ENCODE assay signal across 19 cellular contexts in the genomic region with DNA sequence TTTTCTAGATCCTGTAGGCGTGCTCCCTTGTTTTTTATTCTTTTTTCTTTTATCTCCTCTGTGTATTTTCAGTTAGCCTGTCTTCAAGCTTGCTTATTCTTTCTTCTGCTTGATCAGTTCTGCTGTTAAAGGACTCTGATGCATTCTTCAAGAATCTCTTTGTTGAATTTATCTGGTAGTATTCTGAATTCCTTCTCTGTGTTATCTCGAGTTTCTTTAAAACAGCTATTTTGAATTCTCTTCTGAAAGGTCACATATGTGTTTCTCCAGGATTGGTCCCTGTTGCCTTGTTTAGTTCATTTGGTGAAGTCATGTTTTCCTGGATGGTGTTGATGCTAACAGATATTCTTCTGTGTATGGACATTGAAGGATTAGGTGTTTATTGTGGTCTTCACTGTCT. TPM values are rescaled to one million over a fixed set of nuclear protein-coding genes. Genes with fewer than 3 reads are reported as not detected.
DNase-seq lines count a peak whose midpoint lies in the region; ATAC-seq, FAIRE-seq and TF ChIP-seq lines count a peak whose summit lies in the region.
"Had no signal": no experiment of that assay in that cellular context is flagged by ENCODE, and none has a peak within 500 bp of the region (broad histone marks: within the 10 kb centered on the region; RNA-seq: fewer than 3 reads in every experiment).

No MANE protein-coding gene starts in this region.

- ATAC-seq in HepG2 (no peak), GM21723 (IDR thresholded peaks at IDR 0.05; ENCODE audit: unreplicated experiment) (no peak), HG03565 (IDR thresholded peaks at IDR 0.05; ENCODE audit: unreplicated experiment) (no peak)

- H3K9me3 Mint-ChIP-seq in chondrocyte (ENCODE audit: low read depth): peaks cover 22% of the 10 kb centered on the region

- H3K4me1 Mint-ChIP-seq in chondrocyte (ENCODE audit: low read depth): peaks cover 13% of the 10 kb centered on the region

- WGBS in liver: 88% methylated on average over 2 of the region's 2 CpGs
- WGBS in HepG2 (ENCODE audit: low lambda C conversion rate): 91% methylated on average over 2 of the region's 2 CpGs
- 69 to 85% (median 71%) methylated on average over 2 of the region's 2 CpGs for WGBS in stomach, 5 donors

- H3K36me3 ChIP-seq in liver (ENCODE audit: control insufficient read depth in 4 of 4, insufficient read depth in 3 of 4, low read depth in 1 of 4, low read length in 3 of 4): peaks cover 0 to 9% (median 7%) of the 10 kb centered on the region in 4 donors
- H3K36me3 ChIP-seq in HepG2 (replicated peaks in 1 of 2; ENCODE audit: control insufficient read depth in 1 of 2, insufficient read depth in 2 of 2, low read length in 2 of 2): peaks cover 5 to 15% of the 10 kb centered on the region in 2 experiments
- peaks cover 7 to 25% (median 18%) of the 10 kb centered on the region in 4 donors for H3K36me3 ChIP-seq in stomach

- no TSS peak for BruUV-seq in HepG2 (replicated peaks; lab: Mats Ljungman, UMichigan)

- no peak overlapping the region for H3K4me3 Mint-ChIP-seq in chondrocyte (ENCODE audit: unreplicated experiment)
- H3K4me3 Mint-ChIP-seq: CD8-positive, alpha-beta memory T cell; HFFc6 had no signal

- no peak for TF ChIP-seq POLR2A in HepG2 (IDR thresholded peaks at IDR 0.05; ENCODE audit: insufficient read depth in 1 of 2, low read depth in 2 of 2, low read length in 2 of 2)
- no peak for TF ChIP-seq POLR2A in stomach (IDR thresholded peaks at IDR 0.05)

- no peaks in the 10 kb centered on the region for H3K27me3 Mint-ChIP-seq in chondrocyte (ENCODE audit: low read depth)
- H3K27me3 Mint-ChIP-seq: CD8-positive, alpha-beta memory T cell had no signal

- H3K4me2 ChIP-seq in HepG2 (ENCODE audit: low read depth, low read length): no peak overlapping the region
- H3K4me2 ChIP-seq: BLaER1 had no signal

- TF ChIP-seq EP300 in HepG2 (IDR thresholded peaks at IDR 0.05; ENCODE audit: low read depth in 2 of 2, low read length in 2 of 2) (no peak), HepG2 (CRISPR knock-in tag; IDR thresholded peaks at IDR 0.05; ENCODE audit: borderline replicate concordance) (no peak), stomach (IDR thresholded peaks at IDR 0.05) (no peak)

- H2AFZ ChIP-seq in HepG2 (ENCODE audit: low read length): no peak overlapping the region

- H3K27ac Mint-ChIP-seq in chondrocyte (ENCODE audit: unreplicated experiment): peak overlapping the region; percentile 2
- H3K27ac Mint-ChIP-seq: CD8-positive, alpha-beta memory T cell; HFFc6 had no signal

- DNase-seq in HepG2 (ENCODE audit: low spot score) (no peak), chondrocyte (ENCODE audit: low spot score) (no peak), iris pigment epithelial cell (ENCODE audit: low read depth) (peak; percentile 49), stomach (no peak), GM19239 (ENCODE audit: insufficient read length, low spot score) (no peak)
- DNase-seq: 8988T; AML-193; CD8-positive, alpha-beta memory T cell; GOT3; HFFc6; KBM-7 had no signal

- TF ChIP-seq CTCF in liver (IDR thresholded peaks at IDR 0.05; ENCODE audit: low read depth, low read length, missing input control): no peak
- no peak for TF ChIP-seq CTCF in HepG2 (CRISPR knock-in tag; IDR thresholded peaks at IDR 0.05)
- no peak for TF ChIP-seq CTCF in chondrocyte (IDR thresholded peaks at IDR 0.05)
- no peak for TF ChIP-seq CTCF in stomach (IDR thresholded peaks at IDR 0.05)

- H3K4me1 ChIP-seq in liver (ENCODE audit: control insufficient read depth in 4 of 4, insufficient read depth in 4 of 4, low read length in 3 of 4) (peaks cover 7 to 27% (median 19%) of the 10 kb centered on the region in 4 donors), HepG2 (ENCODE audit: insufficient read depth, low read length) (peaks cover 20% of the 10 kb centered on the region), stomach (peaks cover 0 to 25% (median 16%) of the 10 kb centered on the region in 4 donors)
- H3K4me1 ChIP-seq: BLaER1, HAP-1 had no signal

- CTCF ChIA-PET in HepG2 (lab: Yijun Ruan, JAX; ENCODE audit: low intra/inter-chr PET ratio, low total read pairs): no interaction called here

- in situ Hi-C loops in HepG2 (cut with HindIII; ENCODE audit: extremely low pct_ligation_motif_present, low pct_unique_long_range_greater_than_20kb): no loop called here

- no peak for TF ChIP-seq RAD21 in liver (IDR thresholded peaks at IDR 0.05)
- no peak for TF ChIP-seq RAD21 in HepG2 (CRISPR knock-in tag; IDR thresholded peaks at IDR 0.05)

- FAIRE-seq in HepG2 (lab: Jason Lieb, UNC) (no peak), GM19239 (lab: Jason Lieb, UNC) (no peak)
- FAIRE-seq: G401.6, GM12891 had no signal

- peaks cover 16% of the 10 kb centered on the region for H3K36me3 Mint-ChIP-seq in chondrocyte (ENCODE audit: low read depth)

- POLR2A ChIA-PET in HepG2 (lab: Yijun Ruan, JAX): no interaction called here

- H3K79me2 ChIP-seq in HepG2 (ENCODE audit: insufficient read depth, low read length): peaks cover 44% of the 10 kb centered on the region

- H3K9me3 ChIP-seq in liver (ENCODE audit: control insufficient read depth in 4 of 4, low read length in 3 of 4) (no peaks in the 10 kb centered on the region), HepG2 (ENCODE audit: low read length) (peaks cover 6% of the 10 kb centered on the region; the same call in 1 of the 2 replicates), stomach (peaks cover 0 to 8% (median 4%) of the 10 kb centered on the region in 4 donors)

- no peaks in the 10 kb centered on the region for H3K27me3 ChIP-seq in liver (ENCODE audit: control insufficient read depth in 4 of 4, insufficient read depth in 4 of 4, low read length in 3 of 4)
- no peaks in the 10 kb centered on the region for H3K27me3 ChIP-seq in HepG2 (ENCODE audit: control insufficient read depth in 1 of 2, insufficient read depth in 2 of 2, low read length in 2 of 2)
- no peaks in the 10 kb centered on the region for H3K27me3 ChIP-seq in stomach
- H3K27me3 ChIP-seq: BLaER1 had no signal

- intact Hi-C loops in HepG2 (cut with micrococcal nuclease; ENCODE audit: unreplicated experiment): no loop called here
- intact Hi-C loops in stomach (cut with DNase I; ENCODE audit: low total_unique reads): no loop called here

- H3K4me3 ChIP-seq in liver (ENCODE audit: low read depth in 1 of 3, low read length in 3 of 3) (no peak overlapping the region), HepG2 (replicated peaks in 1 of 3; ENCODE audit: insufficient read depth in 1 of 3, low read depth in 2 of 3, low read length in 3 of 3) (no peak overlapping the region), stomach (no peak overlapping the region)
- H3K4me3 ChIP-seq: BLaER1, HAP-1 had no signal

- H3K9ac ChIP-seq in liver (ENCODE audit: low read depth in 1 of 2, low read length in 2 of 2) (no peak overlapping the region), HepG2 (ENCODE audit: insufficient read depth, low read depth, low read length) (no peak overlapping the region)
- H3K9ac ChIP-seq: BLaER1 had no signal

- peak overlapping the region; percentile 61 to 76 for H3K27ac ChIP-seq in liver (ENCODE audit: low read depth in 1 of 2, low read length in 2 of 2)
- H3K27ac ChIP-seq in HepG2 (ENCODE audit: extremely low read length, insufficient read depth, low read length): no peak overlapping the region
- H3K27ac ChIP-seq in stomach: peak overlapping the region in 3 of 5 donors; percentile 6 to 29 (median 26)
- H3K27ac ChIP-seq: BLaER1, HL-60 had no signal

- H4K20me1 ChIP-seq in HepG2 (ENCODE audit: insufficient read depth, low read length): peaks cover 4% of the 10 kb centered on the region; the same call in 1 of the 2 replicates

TF ChIP-seq in liver, 16 proteins besides CTCF, POLR2A, EP300 and RAD21 (continues in another document):
- no peak for TF ChIP-seq FOXA1 (IDR thresholded peaks at IDR 0.05)
- TF ChIP-seq HNF4G (IDR thresholded peaks at IDR 0.05): no peak
- no peak for TF ChIP-seq RXRA (IDR thresholded peaks at IDR 0.05)
- no peak for TF ChIP-seq FOXA2 (IDR thresholded peaks at IDR 0.05)
- no peak for TF ChIP-seq HNF4A (conservative IDR thresholded peaks at IDR 0.05)
- no peak for TF ChIP-seq JUND (IDR thresholded peaks at IDR 0.05)
- no peak for TF ChIP-seq EGR1 (IDR thresholded peaks at IDR 0.05; ENCODE audit: low read depth in 2 of 2)
- TF ChIP-seq SP1 (IDR thresholded peaks at IDR 0.05): no peak

TF ChIP-seq in HepG2, 621 proteins besides CTCF, POLR2A, EP300 and RAD21 (continues in another document):
- TF ChIP-seq MZF1 (CRISPR knock-in tag; IDR thresholded peaks at IDR 0.05; ENCODE audit: borderline replicate concordance) (no peak), ZNF253 (CRISPR knock-in tag; IDR thresholded peaks at IDR 0.05; ENCODE audit: borderline replicate concordance) (no peak), POLR2G (IDR thresholded peaks at IDR 0.05; ENCODE audit: low read depth, low read length) (no peak), ARNT (IDR thresholded peaks at IDR 0.05) (no peak), ZNF232 (CRISPR knock-in tag; IDR thresholded peaks at IDR 0.05; ENCODE audit: borderline replicate concordance) (no peak)

RNA-seq across cellular contexts. Expression of a gene that starts 15.3 kb away (rescaled TPM):
- total RNA-seq in liver (10 to 100 TPM in 1 of 2 donors, 1 to 10 TPM in 1; 7.2 to 38.9 TPM), HepG2 (2016; rRNA removed; fragmentation: Illumina TruSeq; extraction: Trizol) (8.1 and 8.6 TPM in 2 replicates), chondrocyte (12.4 to 14.2 TPM (median 13.8 TPM) in 3 replicates), stomach (10 to 100 TPM in 2 of 5 donors, 1 to 10 TPM in 2, not detected in 1; 1.2 to 19.6 (median 9.5) TPM)
- polyA plus RNA-seq in liver (1 to 10 TPM; 7.6 to 9.6 TPM), HepG2 (2011; rRNA removed) (6.3 and 7.6 TPM in 2 replicates), stomach (1 to 10 TPM; 2.7 to 4.1 (median 3.2) TPM)
- 1.9 TPM in 2 replicates for total RNA-seq in HepG2 (2016; cell fraction: cytosol; rRNA removed; fragmentation: Illumina TruSeq; extraction: Trizol; ENCODE audit: low read depth)
- total RNA-seq in HepG2 (2016; cell fraction: insoluble cytoplasmic fraction; rRNA removed; fragmentation: Illumina TruSeq; extraction: Trizol): 7.8 and 10.1 TPM in 2 replicates
- total RNA-seq in HepG2 (2016; cell fraction: membrane; rRNA removed; fragmentation: Illumina TruSeq; extraction: Trizol): 6.8 and 7.0 TPM in 2 replicates
- 5.2 and 6.3 TPM in 2 replicates for total RNA-seq in HepG2 (2016; cell fraction: nucleus; rRNA removed; fragmentation: Illumina TruSeq; extraction: Trizol)
- 4.8 and 5.2 TPM in 2 replicates for polyA plus RNA-seq in HepG2 (2011; cell fraction: cytosol; rRNA removed)
- 4.7 and 4.9 TPM in 2 replicates for polyA plus RNA-seq in HepG2 (2011; cell fraction: nucleus; rRNA removed)
- polyA plus RNA-seq in HepG2 (2012): 5.0 and 6.3 TPM in 2 replicates
- 0.71 and 0.95 TPM in 2 replicates for polyA plus RNA-seq in HepG2 (2016; cell fraction: cytosol; fragmentation: Illumina TruSeq; extraction: Trizol; ENCODE audit: low read depth)
- 7.8 and 8.4 TPM in 2 replicates for polyA plus RNA-seq in HepG2 (2016; cell fraction: insoluble cytoplasmic fraction; fragmentation: Illumina TruSeq; extraction: Trizol; ENCODE audit: low read depth)
- polyA plus RNA-seq in HepG2 (2016; cell fraction: membrane; fragmentation: Illumina TruSeq; extraction: Trizol; ENCODE audit: low read depth): 3.5 and 3.7 TPM in 2 replicates
- polyA plus RNA-seq in HepG2 (2016; cell fraction: nucleus; fragmentation: Illumina TruSeq; extraction: Trizol; ENCODE audit: insufficient read depth, low read depth): 6.9 and 7.7 TPM in 2 replicates
- 4.0 and 13.6 TPM in 2 replicates for polyA minus RNA-seq in HepG2 (2011; rRNA and poly(A)+ RNA removed; ENCODE audit: low replicate concordance)
- 9.8 TPM in 2 replicates for polyA minus RNA-seq in HepG2 (2011; cell fraction: cytosol; rRNA and poly(A)+ RNA removed)
- polyA minus RNA-seq in HepG2 (2011; cell fraction: nucleus; rRNA and poly(A)+ RNA removed): 9.0 and 9.3 TPM in 2 replicates
